8 cellular contexts compared by ENCODE assay signal in genomic region chr16:53704445-53704813, GRCh38. TPM values are rescaled to one million over a fixed set of nuclear protein-coding genes. Genes with fewer than 3 reads are reported as not detected.
DNase-seq lines count a peak whose midpoint lies in the region; ATAC-seq, FAIRE-seq and TF ChIP-seq lines count a peak whose summit lies in the region.

No MANE protein-coding gene starts in this region.

- H3K9ac ChIP-seq in HUES64 (ENCODE audit: low read depth, low read length) = peak overlapping the region; percentile 68
- peak overlapping the region; percentile 80 to 86 for H3K9ac ChIP-seq in mucosa of rectum (ENCODE audit: low read depth in 1 of 2, low read length in 2 of 2)

- peak overlapping the region; percentile 61 for H3K4me3 ChIP-seq in A673 (ENCODE audit: low read depth, low read length, poor library complexity, severe bottlenecking)
- peak overlapping the region; percentile 80 for H3K4me3 ChIP-seq in HUES64 (ENCODE audit: low read length)
- peak overlapping the region; percentile 70 for H3K4me3 ChIP-seq in bronchial epithelial cell (ENCODE audit: low read depth, low read length)
- peak overlapping the region; percentile 88 to 98 for H3K4me3 ChIP-seq in mucosa of rectum (ENCODE audit: low read length in 2 of 2)

- no peak for FAIRE-seq in bronchial epithelial cell (lab: Jason Lieb, UNC)

- intact Hi-C loops in A673 (cut with micrococcal nuclease; ENCODE audit: unreplicated experiment) = loop anchor here (10.0 kb wide), 2 partner anchors 140 to 1220 kb away; no protein-coding TSS in a partner anchor

- BruUV-seq in A673 (replicated peaks; lab: Mats Ljungman, UMichigan) = TSS peak; percentile 58

- TF ChIP-seq CTCF in A673 (conservative IDR thresholded peaks at IDR 0.05; ENCODE audit: low read depth, low read length) = no peak
- TF ChIP-seq CTCF in bronchial epithelial cell (IDR thresholded peaks at IDR 0.05; ENCODE audit: insufficient read depth, low read length, severe bottlenecking) = no peak

- no peak for ATAC-seq in HG02870 (IDR thresholded peaks at IDR 0.05; ENCODE audit: unreplicated experiment)
- ATAC-seq in GM21447 (IDR thresholded peaks at IDR 0.05; ENCODE audit: unreplicated experiment) = no peak

- no peak for DNase-seq in A673 (ENCODE audit: low spot score)
- DNase-seq in bronchial epithelial cell (ENCODE audit: low read depth) = no peak
- no peak for DNase-seq in NOMO-1 (lab: John Stamatoyannopoulos, UW; ENCODE audit: unreplicated experiment in 2 of 2)
- DNase-seq in DMS153 treated with DMSO at 0.1 percent for 48 hours (lab: John Stamatoyannopoulos, UW; ENCODE audit: unreplicated experiment) = no peak

- WGBS in HUES64 = 42% methylated on average over 6 of the region's 6 CpGs

- POLR2A ChIA-PET in A673 (lab: Charles Lee; ENCODE audit: low non-redundant PET) = no interaction called here

- H3K36me3 ChIP-seq in A673 (ENCODE audit: insufficient read depth, low read length, poor library complexity, severe bottlenecking) (no peaks in the 10 kb centered on the region), HUES64 (ENCODE audit: insufficient read depth, low read length) (peaks cover 20% of the 10 kb centered on the region), bronchial epithelial cell (ENCODE audit: control insufficient read depth, insufficient read depth, low read length) (no peaks in the 10 kb centered on the region), mucosa of rectum (ENCODE audit: control insufficient read depth in 2 of 2, insufficient read depth in 2 of 2, low read length in 2 of 2) (no peaks in the 10 kb centered on the region)

- H3K4me1 ChIP-seq in A673 (ENCODE audit: insufficient read depth, low read length, poor library complexity, severe bottlenecking) = peaks cover 15% of the 10 kb centered on the region
- H3K4me1 ChIP-seq in HUES64 (ENCODE audit: insufficient read depth, low read length) = peaks cover 5% of the 10 kb centered on the region; the same call in 1 of the 2 replicates
- peaks cover 8 to 10% of the 10 kb centered on the region in 2 donors for H3K4me1 ChIP-seq in mucosa of rectum (ENCODE audit: control insufficient read depth in 2 of 2, insufficient read depth in 2 of 2, low read length in 2 of 2)

- CTCF ChIA-PET in A673 (lab: Charles Lee) = interaction anchor here (0.6 kb wide), 1 partner anchor 1775 kb away, joined by 3 read pairs; no protein-coding TSS in a partner anchor

- no peaks in the 10 kb centered on the region for H3K9me3 ChIP-seq in A673 (ENCODE audit: low read depth, low read length, poor library complexity, severe bottlenecking)
- no peaks in the 10 kb centered on the region for H3K9me3 ChIP-seq in HUES64 (ENCODE audit: insufficient read depth, low read depth, low read length)
- no peaks in the 10 kb centered on the region for H3K9me3 ChIP-seq in mucosa of rectum (ENCODE audit: control insufficient read depth in 2 of 2, low read length in 2 of 2)

- peak overlapping the region; percentile 43 for H3K27ac ChIP-seq in A673 (ENCODE audit: low read depth, low read length, poor library complexity, severe bottlenecking)
- no peak overlapping the region for H3K27ac ChIP-seq in HUES64 (ENCODE audit: low read depth, low read length)
- H3K27ac ChIP-seq in mucosa of rectum (ENCODE audit: low read depth in 2 of 2, low read length in 2 of 2) = peak overlapping the region in 1 of 2 donors; percentile 67

- H3K27me3 ChIP-seq in A673 (replicated peaks; ENCODE audit: insufficient read depth, low read depth, low read length, poor library complexity) = no peaks in the 10 kb centered on the region
- H3K27me3 ChIP-seq in HUES64 (ENCODE audit: insufficient read depth, low read length) = no peaks in the 10 kb centered on the region
- no peaks in the 10 kb centered on the region for H3K27me3 ChIP-seq in bronchial epithelial cell (ENCODE audit: control insufficient read depth, insufficient read depth, low read length)
- no peaks in the 10 kb centered on the region for H3K27me3 ChIP-seq in mucosa of rectum (ENCODE audit: control insufficient read depth in 2 of 2, insufficient read depth in 2 of 2, low read length in 2 of 2)

RNA-seq across cellular contexts. Expression of gene FTO, which starts 0.5 kb away (rescaled TPM):
- total RNA-seq in A673 (2021) (72.7 and 73.4 TPM in 2 replicates), bronchial epithelial cell (41.6 and 44.7 TPM in 2 replicates)
- polyA plus RNA-seq in HUES64 (2013, experiment 1 of 2) = 42.5 TPM
- 46.9 TPM for polyA plus RNA-seq in HUES64 (2013, experiment 2 of 2)

RNA-seq across cellular contexts. Expression of gene RPGRIP1L, which starts 0.8 kb away (rescaled TPM):
- total RNA-seq in A673 (2021) = 18.3 and 19.8 TPM in 2 replicates
- 8.1 TPM for polyA plus RNA-seq in HUES64 (2013, experiment 1 of 2)
- polyA plus RNA-seq in HUES64 (2013, experiment 2 of 2) = 10.7 TPM
- 2.9 and 3.8 TPM in 2 replicates for total RNA-seq in bronchial epithelial cell
